Comparison of ENCODE assay signal across 8 cellular contexts in genomic region chr13:44306401-44307192, GRCh38.
DNase-seq lines count a peak whose midpoint lies in the region; ATAC-seq, FAIRE-seq and TF ChIP-seq lines count a peak whose summit lies in the region.

No MANE protein-coding gene starts in this region.

- H3K23ac ChIP-seq in H9 (ENCODE audit: insufficient read length, low read depth, low read length) = no peak overlapping the region

- H3K9me2 ChIP-seq in MM.1S (replicated peaks; ENCODE audit: insufficient read depth, low read length) = no peaks in the 10 kb centered on the region

- H3K27ac ChIP-seq in H9 (ENCODE audit: insufficient read length, low read depth, low read length) (no peak overlapping the region), MM.1S (ENCODE audit: low read length) (no peak overlapping the region)

- no peak for ATAC-seq in natural killer cell treated with Interleukin-12 subunit alpha and Interleukin-12 subunit beta and Interleukin-15 and Interleukin-18, amount 100 ng/mL, for 72 hours
- ATAC-seq in GM18870 (IDR thresholded peaks at IDR 0.05; ENCODE audit: unreplicated experiment) = no peak

- no peak overlapping the region for H4K91ac ChIP-seq in H9 (ENCODE audit: insufficient read length, low read depth, low read length)

- peak; percentile 5 for FAIRE-seq in RCC 7860 (lab: Jason Lieb, UNC)

- TF ChIP-seq CTCF in H9 (conservative IDR thresholded peaks at IDR 0.05) (no peak), fibroblast of pulmonary artery (IDR thresholded peaks at IDR 0.05; ENCODE audit: low read length, missing control alignments) (no peak), MM.1S (IDR thresholded peaks at IDR 0.05; ENCODE audit: low read length) (no peak)

- peaks cover 11% of the 10 kb centered on the region for H3K27me3 ChIP-seq in H9 (ENCODE audit: insufficient read depth, low read length)
- no peaks in the 10 kb centered on the region for H3K27me3 ChIP-seq in neuron (ENCODE audit: insufficient read depth, low read length)
- no peaks in the 10 kb centered on the region for H3K27me3 ChIP-seq in MM.1S (replicated peaks; ENCODE audit: insufficient read depth, low read length)

- H3K56ac ChIP-seq in H9 (ENCODE audit: insufficient read length, low read depth, low read length) = no peak overlapping the region

- DNase-seq in H9 = peak; percentile 60
- DNase-seq in RCC 7860 (ENCODE audit: low spot score) = peak; percentile 80
- DNase-seq in fibroblast of pulmonary artery (ENCODE audit: low read depth) = peak; percentile 99
- DNase-seq in effector CD8-positive, alpha-beta T cell (lab: John Stamatoyannopoulos, UW) = no peak
- no peak for DNase-seq in natural killer cell treated with Interleukin-12 subunit alpha and Interleukin-12 subunit beta and Interleukin-15 and Interleukin-18, amount 100 ng/mL, for 72 hours (ENCODE audit: low spot score)
- DNase-seq in MM.1S = no peak

- peaks cover 8% of the 10 kb centered on the region for H3K23me2 ChIP-seq in H9 (ENCODE audit: insufficient read length, low read depth, low read length, poor library complexity, severe bottlenecking)

- H3K9ac ChIP-seq in H9 (ENCODE audit: extremely low read depth, insufficient read length, low read length) (no peak overlapping the region), MM.1S (ENCODE audit: low read length) (no peak overlapping the region)

- H3K18ac ChIP-seq in H9 (ENCODE audit: insufficient read length, low read depth, low read length) = peak overlapping the region; percentile 42

- H3K79me2 ChIP-seq in H9 (ENCODE audit: insufficient read depth, low read length) = no peaks in the 10 kb centered on the region
- no peaks in the 10 kb centered on the region for H3K79me2 ChIP-seq in MM.1S (ENCODE audit: low read length)

- H3K27ac Mint-ChIP-seq in H9 = no peak overlapping the region; a peak in 2 of 7 replicates
- H3K27ac Mint-ChIP-seq in natural killer cell treated with Interleukin-12 subunit alpha and Interleukin-12 subunit beta and Interleukin-15 and Interleukin-18, amount 100 ng/mL, for 72 hours = no peak overlapping the region

- H2AFZ ChIP-seq in H9 (ENCODE audit: low read length) = no peak overlapping the region
- H2AFZ ChIP-seq in neuron (ENCODE audit: low read depth, low read length) = peak overlapping the region; percentile 82
- H2AFZ ChIP-seq in MM.1S (ENCODE audit: low read length) = no peak overlapping the region

- no peak overlapping the region for H2BK20ac ChIP-seq in H9 (ENCODE audit: low read depth, low read length, poor library complexity, severe bottlenecking)

- H3T11ph ChIP-seq in H9 (ENCODE audit: low read length) = no peak overlapping the region

- H3K4me1 ChIP-seq in H9 (ENCODE audit: insufficient read depth, low read length) (peaks cover 6% of the 10 kb centered on the region; the same call in 1 of the 2 replicates), neuron (ENCODE audit: insufficient read depth, low read length) (peaks cover 43% of the 10 kb centered on the region), MM.1S (ENCODE audit: low read length) (no peaks in the 10 kb centered on the region)

- H2AK5ac ChIP-seq in H9 (ENCODE audit: insufficient read length, low read length) = no peak overlapping the region

- H3K14ac ChIP-seq in H9 (ENCODE audit: insufficient read depth, low read length) = peak overlapping the region; percentile 75; the same call in 1 of the 2 replicates

- peak overlapping the region; percentile 46 to 66 for H3K4me3 Mint-ChIP-seq in H9
- no peak overlapping the region for H3K4me3 Mint-ChIP-seq in natural killer cell treated with Interleukin-12 subunit alpha and Interleukin-12 subunit beta and Interleukin-15 and Interleukin-18, amount 100 ng/mL, for 72 hours

- peaks cover 95% of the 10 kb centered on the region for H3K27me3 Mint-ChIP-seq in H9 (ENCODE audit: low read depth)
- H3K27me3 Mint-ChIP-seq in natural killer cell treated with Interleukin-12 subunit alpha and Interleukin-12 subunit beta and Interleukin-15 and Interleukin-18, amount 100 ng/mL, for 72 hours = peaks cover 12 to 16% of the 10 kb centered on the region in 2 donors

- no peaks in the 10 kb centered on the region for H3F3A ChIP-seq in MM.1S (ENCODE audit: insufficient read depth, low read length)

- H2BK12ac ChIP-seq in H9 (ENCODE audit: insufficient read length, low read depth, low read length) = no peak overlapping the region

- H4K5ac ChIP-seq in H9 (ENCODE audit: insufficient read length, low read depth, low read length) = no peak overlapping the region

- WGBS in H9 (ENCODE audit: extremely low coverage, insufficient read length, low lambda C conversion rate) = no CpG with 5 or more reads among the region's 14 CpGs

- H4K20me1 ChIP-seq in H9 (ENCODE audit: control insufficient read depth, insufficient read depth, insufficient read length) = no peaks in the 10 kb centered on the region
- no peaks in the 10 kb centered on the region for H4K20me1 ChIP-seq in MM.1S (ENCODE audit: insufficient read depth, low read length)

- H3K36me3 ChIP-seq in neuron (ENCODE audit: insufficient read depth, low read length) (no peaks in the 10 kb centered on the region), MM.1S (replicated peaks; ENCODE audit: insufficient read depth, low read length) (no peaks in the 10 kb centered on the region)

- no peaks in the 10 kb centered on the region; a peak in 1 of 5 replicates for H3K9me3 Mint-ChIP-seq in H9
- H3K9me3 Mint-ChIP-seq in natural killer cell treated with Interleukin-12 subunit alpha and Interleukin-12 subunit beta and Interleukin-15 and Interleukin-18, amount 100 ng/mL, for 72 hours = peaks cover 1% of the 10 kb centered on the region

- peaks cover 36% of the 10 kb centered on the region in 2 experiments for H3K4me1 Mint-ChIP-seq in H9
- H3K4me1 Mint-ChIP-seq in natural killer cell treated with Interleukin-12 subunit alpha and Interleukin-12 subunit beta and Interleukin-15 and Interleukin-18, amount 100 ng/mL, for 72 hours (ENCODE audit: low read depth in 2 of 2) = peaks cover 18 to 22% of the 10 kb centered on the region in 2 donors

- no peak overlapping the region for H2BK5ac ChIP-seq in H9 (ENCODE audit: insufficient read length, low read length)

- no peak overlapping the region for H4K8ac ChIP-seq in H9 (replicated peaks; ENCODE audit: insufficient read length, low read depth, low read length)

- H3K4me3 ChIP-seq in fibroblast of pulmonary artery (replicated peaks; ENCODE audit: low read depth, low read length) (peak overlapping the region; percentile 9), neuron (ENCODE audit: low read length) (peak overlapping the region; percentile 44), MM.1S (ENCODE audit: low read length) (no peak overlapping the region)

- no peaks in the 10 kb centered on the region for H3K36me3 Mint-ChIP-seq in H9 (ENCODE audit: insufficient read depth in 1 of 3, low read depth in 3 of 3)
- H3K36me3 Mint-ChIP-seq in natural killer cell treated with Interleukin-12 subunit alpha and Interleukin-12 subunit beta and Interleukin-15 and Interleukin-18, amount 100 ng/mL, for 72 hours = peaks cover under 1% of the 10 kb centered on the region

- H2BK15ac ChIP-seq in H9 (ENCODE audit: low read depth, low read length) = no peak overlapping the region

- H3K4me2 ChIP-seq in H9 (ENCODE audit: insufficient read depth, insufficient read length, low read length) (peak overlapping the region; percentile 48), MM.1S (ENCODE audit: low read depth, low read length) (no peak overlapping the region)

- H2BK120ac ChIP-seq in H9 (ENCODE audit: low read depth, low read length, poor library complexity, severe bottlenecking) = peak overlapping the region; percentile 5

- H3K9me3 ChIP-seq in H9 (ENCODE audit: control insufficient read depth, low read depth, low read length) = no peaks in the 10 kb centered on the region
- H3K9me3 ChIP-seq in neuron (ENCODE audit: low read length) = peaks cover 4% of the 10 kb centered on the region
- no peaks in the 10 kb centered on the region for H3K9me3 ChIP-seq in MM.1S (replicated peaks; ENCODE audit: insufficient read depth, low read length)

- no peak overlapping the region for H3K4ac ChIP-seq in H9 (ENCODE audit: low read depth, low read length)

- no peaks in the 10 kb centered on the region for H3K79me1 ChIP-seq in H9 (ENCODE audit: insufficient read depth, low read depth, low read length, poor library complexity, severe bottlenecking)

Comparison
In these comparisons a context has a peak if more than half of its experiments do, and no peak if none do; other contexts are left out.
1. DNase-seq: peak in H9 (single experiment), RCC 7860 (single experiment) and fibroblast of pulmonary artery (single experiment); none in effector CD8-positive, alpha-beta T cell (single experiment), natural killer cell treated with Interleukin-12 subunit alpha and Interleukin-12 subunit beta and Interleukin-15 and Interleukin-18, amount 100 ng/mL, for 72 hours (single experiment) and MM.1S (single experiment).